Comparison of ENCODE assay signal across 8 cellular contexts in genomic region chr14:65222434-65222833, GRCh38.
A peak's percentile ranks its signal among the peaks of the same experiment; 100 is the strongest.
DNase-seq lines count a peak whose midpoint lies in the region; ATAC-seq and TF ChIP-seq lines count a peak whose summit lies in the region.

No MANE protein-coding gene starts in this region.

- H3K9me2 ChIP-seq in PC-9 (ENCODE audit: insufficient read depth): no peaks in the 10 kb centered on the region

- 54% methylated on average over 8 of the region's 8 CpGs for WGBS in prostate gland

- no peak overlapping the region for H3K4me2 ChIP-seq in PC-9

- H4K20me1 ChIP-seq in PC-9 (ENCODE audit: insufficient read depth): no peaks in the 10 kb centered on the region

- no peak overlapping the region for H3K4me3 ChIP-seq in PC-9
- H3K4me3 ChIP-seq in prostate gland: no peak overlapping the region

- no TSS peak for BruUV-seq in PC-9 (replicated peaks; lab: Mats Ljungman, UMichigan)

- peaks cover 30% of the 10 kb centered on the region for H3F3A ChIP-seq in PC-9 (ENCODE audit: insufficient read depth, low read depth)

- H2AFZ ChIP-seq in PC-9: no peak overlapping the region

- no peak for TF ChIP-seq POLR2A in prostate gland (IDR thresholded peaks at IDR 0.05)

- POLR2A ChIA-PET in PC-9 (lab: Charles Lee; ENCODE audit: unreplicated experiment): no interaction called here

- H3K9me3 ChIP-seq in PC-9 (ENCODE audit: insufficient read depth, low read depth): no peaks in the 10 kb centered on the region
- no peaks in the 10 kb centered on the region for H3K9me3 ChIP-seq in prostate gland

- H3K27ac ChIP-seq in PC-9 (no peak overlapping the region), prostate gland (no peak overlapping the region)

- CTCF ChIA-PET in PC-9 (lab: Charles Lee): no interaction called here

- peak; percentile 13 for DNase-seq in G401 (ENCODE audit: low spot score)
- peak; percentile 33 to 40 for DNase-seq in PC-9
- peak in 3 of 4 experiments; percentile 6 to 39 (median 37) for DNase-seq in activated naive CD4-positive, alpha-beta T cell (lab: John Stamatoyannopoulos, UW)
- peak; percentile 87 for DNase-seq in globus pallidus (ENCODE audit: low spot score)
- DNase-seq in prostate gland (ENCODE audit: low spot score): peak; percentile 15
- no peak for DNase-seq in NCI-H146 (lab: John Stamatoyannopoulos, UW)
- no peak for DNase-seq in islet precursor cell

- H3K36me3 ChIP-seq in PC-9 (ENCODE audit: low read depth): no peaks in the 10 kb centered on the region
- no peaks in the 10 kb centered on the region for H3K36me3 ChIP-seq in prostate gland

- in situ Hi-C loops in G401 (cut with HindIII; ENCODE audit: low sequenced_read_pairs): no loop called here

- ATAC-seq in HG02885 (IDR thresholded peaks at IDR 0.05; ENCODE audit: poor library complexity, unreplicated experiment): peak; percentile 75

- TF ChIP-seq CTCF in PC-9 (conservative IDR thresholded peaks at IDR 0.05): peak; percentile 93
- peak; percentile 56 to 74 (median 60) for TF ChIP-seq CTCF in prostate gland (IDR thresholded peaks at IDR 0.05)

- H3K4me1 ChIP-seq in PC-9 (replicated peaks; ENCODE audit: insufficient read depth) (peaks cover 30% of the 10 kb centered on the region), prostate gland (replicated peaks) (peaks cover 11% of the 10 kb centered on the region)

- H3K27me3 ChIP-seq in PC-9 (ENCODE audit: insufficient read depth, low read depth): no peaks in the 10 kb centered on the region
- H3K27me3 ChIP-seq in prostate gland (replicated peaks; ENCODE audit: insufficient read depth): no peaks in the 10 kb centered on the region

- H3K79me2 ChIP-seq in PC-9 (ENCODE audit: low read depth): no peaks in the 10 kb centered on the region

- intact Hi-C loops in PC-9 (cut with micrococcal nuclease; ENCODE audit: unreplicated experiment): loop anchor here (2.0 kb wide), 1 partner anchor 190 kb away; the partner anchor contains the start of gene FUT8
- intact Hi-C loops in prostate gland (cut with DNase I): no loop called here

Comparison
In these comparisons a context has a peak if more than half of its experiments do, and no peak if none do; other contexts are left out.
1. DNase-seq: peak in G401 (single experiment), PC-9 (2 of 2), activated naive CD4-positive, alpha-beta T cell (3 of 4), globus pallidus (single experiment) and prostate gland (single experiment); none in NCI-H146 (single experiment) and islet precursor cell (single experiment).